12 cellular contexts compared by ENCODE assay signal in genomic region chr18:74281011-74281638, GRCh38. TPM values are rescaled to one million over a fixed set of nuclear protein-coding genes. Genes with fewer than 3 reads are reported as not detected.
A peak's percentile ranks its signal among the peaks of the same experiment; 100 is the strongest.
DNase-seq lines count a peak whose midpoint lies in the region; TF ChIP-seq lines count a peak whose summit lies in the region.
"Had no signal": no experiment of that assay in that cellular context is flagged by ENCODE, and none has a peak within 500 bp of the region (broad histone marks: within the 10 kb centered on the region; RNA-seq: fewer than 3 reads in every experiment).

No MANE protein-coding gene starts in this region.

- no peak for TF ChIP-seq POLR2A in tibial nerve (IDR thresholded peaks at IDR 0.05)
- no peak for TF ChIP-seq POLR2A in spleen (IDR thresholded peaks at IDR 0.05)

- H3K9ac ChIP-seq in NT2/D1 (ENCODE audit: insufficient read length, low read depth) (no peak overlapping the region), iPS-20b (ENCODE audit: low read depth, low read length) (peak overlapping the region; percentile 62; the same call in 1 of the 2 replicates)

- 58 to 66% methylated on average over 3 of the region's 3 CpGs for WGBS in tibial nerve, 2 donors
- whole genome bisulfite sequencing in spleen, 5 donors = 62 to 85% (median 78%) methylated on average over 3 of the region's 3 CpGs

- intact Hi-C loops in spleen (cut with DNase I; ENCODE audit: low total_unique reads) = no loop called here

- H3K36me3 ChIP-seq in NT2/D1 (ENCODE audit: insufficient read depth, insufficient read length, low read length) (peaks cover 3% of the 10 kb centered on the region), iPS-20b (ENCODE audit: insufficient read depth, low read depth, low read length) (peaks cover 7% of the 10 kb centered on the region), tibial nerve (peaks cover 0 to 4% (median 0%) of the 10 kb centered on the region in 3 donors), spleen (peaks cover 0 to 11% (median 0%) of the 10 kb centered on the region in 6 donors)

- TF ChIP-seq CTCF in tibial nerve (IDR thresholded peaks at IDR 0.05) = no peak
- TF ChIP-seq CTCF in spleen (IDR thresholded peaks at IDR 0.05 in 8 of 11, conservative IDR thresholded peaks at IDR 0.05 in 3 of 11) = no peak
- TF ChIP-seq CTCF in GM10266 (IDR thresholded peaks at IDR 0.05; ENCODE audit: control insufficient read depth, insufficient read depth, low read depth, missing control alignments) = no peak

- DNase-seq in NCI-H82 (lab: John Stamatoyannopoulos, UW) (peak; percentile 8), NCI-H82 treated with DMSO at 0.1 percent for 48 hours (lab: John Stamatoyannopoulos, UW; ENCODE audit: unreplicated experiment) (no peak), NT2/D1 (ENCODE audit: low read depth, low spot score) (peak; percentile 77), tibial nerve (ENCODE audit: low spot score in 2 of 2) (no peak), spleen (no peak), GM10266 (ENCODE audit: extremely low spot score) (no peak)
- DNase-seq in stimulated activated CD8-positive, alpha-beta memory T cell treated with anti-CD3 and anti-CD28 coated beads, Interleukin-4, amount 100 ng/mL, for 48 hours = no peak
- DNase-seq: GOT3, PC-3 had no signal

- no peak for TF ChIP-seq EP300 in tibial nerve (IDR thresholded peaks at IDR 0.05)

- H3K27me3 ChIP-seq in NT2/D1 (ENCODE audit: insufficient read depth, insufficient read length) (peaks cover 6% of the 10 kb centered on the region), iPS-20b (ENCODE audit: insufficient read depth, low read length) (no peaks in the 10 kb centered on the region), tibial nerve (no peaks in the 10 kb centered on the region), spleen (replicated peaks in 1 of 7) (no peaks in the 10 kb centered on the region)

- H3K27ac ChIP-seq in iPS-20b (ENCODE audit: low read length) (peak overlapping the region; percentile 62), tibial nerve (peak overlapping the region in 3 of 4 donors; percentile 55 to 87 (median 83)), spleen (peak overlapping the region in 2 of 8 donors; percentile 21 to 58)

- H3K4me1 ChIP-seq in NT2/D1 (ENCODE audit: insufficient read depth, insufficient read length) (peaks cover 12% of the 10 kb centered on the region), iPS-20b (ENCODE audit: insufficient read depth, low read length) (peaks cover 41% of the 10 kb centered on the region), tibial nerve (peaks cover 0 to 79% (median 37%) of the 10 kb centered on the region in 4 donors), spleen (peaks cover 9 to 68% (median 41%) of the 10 kb centered on the region in 6 donors)

- peaks cover 6% of the 10 kb centered on the region; the same call in 1 of the 2 replicates for H3K9me3 ChIP-seq in NT2/D1 (ENCODE audit: insufficient read depth, low read length)
- H3K9me3 ChIP-seq in iPS-20b (ENCODE audit: insufficient read depth, low read depth, low read length) = no peaks in the 10 kb centered on the region
- no peaks in the 10 kb centered on the region for H3K9me3 ChIP-seq in tibial nerve
- no peaks in the 10 kb centered on the region for H3K9me3 ChIP-seq in spleen

- no peak overlapping the region for H3K4me3 ChIP-seq in NT2/D1 (ENCODE audit: insufficient read length, low read depth)
- peak overlapping the region; percentile 54 for H3K4me3 ChIP-seq in iPS-20b (ENCODE audit: low read length)
- no peak overlapping the region for H3K4me3 ChIP-seq in tibial nerve
- H3K4me3 ChIP-seq in spleen = no peak overlapping the region

RNA-seq across cellular contexts. Expression of gene CYB5A, which starts 10.6 kb away (rescaled TPM):
- total RNA-seq in tibial nerve (100 to 1,000 TPM; 232 to 490 (median 267) TPM), spleen (100 to 1,000 TPM in 4 of 7 donors, 10 to 100 TPM in 3; 54.6 to 135 (median 115) TPM)
- polyA plus RNA-seq in spleen = 100 to 1,000 TPM in 2 of 3 donors, 10 to 100 TPM in 1; 77.9 to 137 (median 107) TPM

RNA-seq across cellular contexts. Expression of gene C18orf63, which starts 34.5 kb away (rescaled TPM):
- total RNA-seq in tibial nerve = not detected
- under 1 TPM in 3 of 7 donors, not detected in 4; 0.13 to 0.18 (median 0.14) TPM for total RNA-seq in spleen
- under 1 TPM in 1 of 3 donors, not detected in 2; 0.02 TPM for polyA plus RNA-seq in spleen
- total RNA-seq: astrocyte; natural killer cell treated with Interleukin-12 subunit alpha and Interleukin-12 subunit beta and Interleukin-15 and Interleukin-18, amount 100 ng/mL, for 72 hours; PC-3 had no signal

Comparison
In these comparisons a context has a peak if more than half of its experiments do, and no peak if none do; other contexts are left out.
1. DNase-seq: peak in NCI-H82 (single experiment) and NT2/D1 (single experiment); none in NCI-H82 treated with DMSO at 0.1 percent for 48 hours (single experiment), tibial nerve (0 of 2), spleen (single experiment), stimulated activated CD8-positive, alpha-beta memory T cell treated with anti-CD3 and anti-CD28 coated beads, Interleukin-4, amount 100 ng/mL, for 48 hours (single experiment) and GM10266 (single experiment).